In the genomic region with DNA sequence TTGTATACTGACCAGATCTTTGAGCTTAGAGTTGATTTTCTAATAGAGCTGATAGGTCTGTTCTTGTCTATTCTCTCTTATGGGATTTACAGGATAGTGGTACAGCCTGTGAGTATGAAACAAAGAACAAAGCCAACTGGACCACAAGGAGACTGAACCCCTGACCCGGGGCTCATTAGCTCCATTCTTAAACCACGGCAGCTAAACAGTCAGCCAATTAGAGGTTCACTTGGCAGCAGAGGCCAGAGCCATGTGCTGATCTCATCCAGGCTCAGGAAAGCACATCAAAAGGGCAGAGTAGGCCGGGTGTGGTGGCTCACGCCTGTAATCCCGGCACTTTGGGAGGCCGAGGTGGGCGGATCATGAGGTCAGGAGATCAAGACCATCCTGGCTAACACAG, we compare ENCODE assay signal across 1 cellular context.
TF ChIP-seq lines count a peak whose summit lies in the region.

No MANE protein-coding gene starts in this region.

TF ChIP-seq in SK-N-SH treated with all-trans-retinoic acid at 6 μM for 48 hours, 23 proteins besides CTCF, POLR2A, EP300 and RAD21 (continued from another document):
- TF ChIP-seq, protein P1, sequence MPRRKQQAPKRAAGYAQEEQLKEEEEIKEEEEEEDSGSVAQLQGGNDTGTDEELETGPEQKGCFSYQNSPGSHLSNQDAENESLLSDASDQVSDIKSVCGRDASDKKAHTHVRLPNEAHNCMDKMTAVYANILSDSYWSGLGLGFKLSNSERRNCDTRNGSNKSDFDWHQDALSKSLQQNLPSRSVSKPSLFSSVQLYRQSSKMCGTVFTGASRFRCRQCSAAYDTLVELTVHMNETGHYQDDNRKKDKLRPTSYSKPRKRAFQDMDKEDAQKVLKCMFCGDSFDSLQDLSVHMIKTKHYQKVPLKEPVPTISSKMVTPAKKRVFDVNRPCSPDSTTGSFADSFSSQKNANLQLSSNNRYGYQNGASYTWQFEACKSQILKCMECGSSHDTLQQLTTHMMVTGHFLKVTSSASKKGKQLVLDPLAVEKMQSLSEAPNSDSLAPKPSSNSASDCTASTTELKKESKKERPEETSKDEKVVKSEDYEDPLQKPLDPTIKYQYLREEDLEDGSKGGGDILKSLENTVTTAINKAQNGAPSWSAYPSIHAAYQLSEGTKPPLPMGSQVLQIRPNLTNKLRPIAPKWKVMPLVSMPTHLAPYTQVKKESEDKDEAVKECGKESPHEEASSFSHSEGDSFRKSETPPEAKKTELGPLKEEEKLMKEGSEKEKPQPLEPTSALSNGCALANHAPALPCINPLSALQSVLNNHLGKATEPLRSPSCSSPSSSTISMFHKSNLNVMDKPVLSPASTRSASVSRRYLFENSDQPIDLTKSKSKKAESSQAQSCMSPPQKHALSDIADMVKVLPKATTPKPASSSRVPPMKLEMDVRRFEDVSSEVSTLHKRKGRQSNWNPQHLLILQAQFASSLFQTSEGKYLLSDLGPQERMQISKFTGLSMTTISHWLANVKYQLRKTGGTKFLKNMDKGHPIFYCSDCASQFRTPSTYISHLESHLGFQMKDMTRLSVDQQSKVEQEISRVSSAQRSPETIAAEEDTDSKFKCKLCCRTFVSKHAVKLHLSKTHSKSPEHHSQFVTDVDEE (CRISPR knock-in tag; IDR thresholded peaks at IDR 0.05): no peak
- TF ChIP-seq OSR1 (CRISPR knock-in tag; IDR thresholded peaks at IDR 0.05) (no peak), ZNF565 (CRISPR knock-in tag; conservative IDR thresholded peaks at IDR 0.05; ENCODE audit: low read depth) (no peak), ZFP30 (CRISPR knock-in tag; IDR thresholded peaks at IDR 0.05) (no peak)
